Comparison of ENCODE assay signal across 12 cellular contexts in genomic region chr2:66508358-66509071, GRCh38.
DNase-seq lines count a peak whose midpoint lies in the region; ATAC-seq and TF ChIP-seq lines count a peak whose summit lies in the region.
"Had no signal": no experiment of that assay in that cellular context is flagged by ENCODE, and none has a peak within 500 bp of the region (broad histone marks: within the 10 kb centered on the region; RNA-seq: fewer than 3 reads in every experiment).

No MANE protein-coding gene starts in this region.

- no peak for TF ChIP-seq CTCF in endodermal cell (conservative IDR thresholded peaks at IDR 0.05)

- no peaks in the 10 kb centered on the region for H3K9me3 Mint-ChIP-seq in endodermal cell

- H3K9me3 ChIP-seq in endodermal cell (ENCODE audit: control insufficient read depth, low read length) (no peaks in the 10 kb centered on the region), muscle layer of colon (ENCODE audit: low read length) (no peaks in the 10 kb centered on the region), T-helper 17 cell (ENCODE audit: control insufficient read depth, low read length, poor library complexity, severe bottlenecking) (no peaks in the 10 kb centered on the region)
- H3K9me3 ChIP-seq: right lobe of liver had no signal

- H3K36me3 Mint-ChIP-seq in endodermal cell (ENCODE audit: low read depth) (no peaks in the 10 kb centered on the region), T-helper 17 cell (ENCODE audit: low read depth) (no peaks in the 10 kb centered on the region)

- H3K36me3 ChIP-seq in endodermal cell (ENCODE audit: control insufficient read depth, insufficient read depth, low read length) = no peaks in the 10 kb centered on the region
- H3K36me3 ChIP-seq in muscle layer of colon (ENCODE audit: insufficient read depth, low read length) = peaks cover 4% of the 10 kb centered on the region
- H3K36me3 ChIP-seq: right lobe of liver had no signal

- no peak for ATAC-seq in T-helper 17 cell
- ATAC-seq: HCT116 had no signal

- H3K27me3 Mint-ChIP-seq in endodermal cell (ENCODE audit: insufficient read depth) (peaks cover 5% of the 10 kb centered on the region), T-helper 17 cell (no peaks in the 10 kb centered on the region)

- H3K4me1 Mint-ChIP-seq in endodermal cell (peaks cover 32% of the 10 kb centered on the region), T-helper 17 cell (no peaks in the 10 kb centered on the region)

- H3K4me3 Mint-ChIP-seq in endodermal cell (peak overlapping the region; percentile 12), T-helper 17 cell (no peak overlapping the region)

- H3K4me3 ChIP-seq in endodermal cell (ENCODE audit: low read length) (no peak overlapping the region), muscle layer of colon (ENCODE audit: low read depth in 1 of 2, low read length in 2 of 2) (peak overlapping the region in 1 of 2 donors; percentile 30)
- H3K4me3 ChIP-seq: right lobe of liver had no signal

- WGBS in endodermal cell (ENCODE audit: insufficient coverage in 1 of 2, insufficient read length in 1 of 2), 2 experiments = 65 to 67% methylated on average over 14 to 20 of the region's 20 CpGs

- H3K27ac ChIP-seq in endodermal cell (ENCODE audit: low read depth, low read length) = peak overlapping the region; percentile 65
- H3K27ac ChIP-seq in muscle layer of colon (ENCODE audit: low read depth, low read length) = peak overlapping the region; percentile 21
- H3K27ac ChIP-seq: right lobe of liver had no signal

- H3K27me3 ChIP-seq in endodermal cell (ENCODE audit: control insufficient read depth, insufficient read depth, low read length, poor library complexity, severe bottlenecking) (no peaks in the 10 kb centered on the region), muscle layer of colon (ENCODE audit: control insufficient read depth in 1 of 2, insufficient read depth in 2 of 2, low read length in 2 of 2) (no peaks in the 10 kb centered on the region)
- H3K27me3 ChIP-seq: right lobe of liver had no signal

- peaks cover 11% of the 10 kb centered on the region for H3K4me1 ChIP-seq in endodermal cell (ENCODE audit: control insufficient read depth, insufficient read depth, low read length)
- H3K4me1 ChIP-seq in muscle layer of colon (ENCODE audit: insufficient read depth, low read length) = peaks cover 62% of the 10 kb centered on the region
- H3K4me1 ChIP-seq: right lobe of liver had no signal

- H3K27ac Mint-ChIP-seq in endodermal cell (no peak overlapping the region), T-helper 17 cell (no peak overlapping the region)

- peak; percentile 20 for DNase-seq in AG08395 (ENCODE audit: low spot score)
- peak; percentile 88 for DNase-seq in MV-4-11 (lab: John Stamatoyannopoulos, UW)
- peak; percentile 55 for DNase-seq in endodermal cell
- DNase-seq in central memory CD4-positive, alpha-beta T cell = no peak
- DNase-seq in T-helper 17 cell = no peak
- no peak for DNase-seq in cerebellar cortex (ENCODE audit: low spot score)
- no peak for DNase-seq in NCI-H2029 (lab: John Stamatoyannopoulos, UW)
- DNase-seq: activated CD4-positive, CD25-positive, alpha-beta regulatory T cell; effector memory CD4-positive, alpha-beta T cell; right lobe of liver had no signal

- H3K9ac ChIP-seq in endodermal cell (ENCODE audit: extremely low read depth, low read length, poor library complexity, severe bottlenecking) (no peak overlapping the region), muscle layer of colon (ENCODE audit: low read length) (no peak overlapping the region)

Comparison
In these comparisons a context has a peak if more than half of its experiments do, and no peak if none do; other contexts are left out.
1. DNase-seq: peak in AG08395 (single experiment), MV-4-11 (single experiment) and endodermal cell (single experiment); none in central memory CD4-positive, alpha-beta T cell (single experiment), T-helper 17 cell (0 of 3), cerebellar cortex (single experiment) and NCI-H2029 (single experiment).